ENCODE assay signal across 1 cellular context in the genomic region with DNA sequence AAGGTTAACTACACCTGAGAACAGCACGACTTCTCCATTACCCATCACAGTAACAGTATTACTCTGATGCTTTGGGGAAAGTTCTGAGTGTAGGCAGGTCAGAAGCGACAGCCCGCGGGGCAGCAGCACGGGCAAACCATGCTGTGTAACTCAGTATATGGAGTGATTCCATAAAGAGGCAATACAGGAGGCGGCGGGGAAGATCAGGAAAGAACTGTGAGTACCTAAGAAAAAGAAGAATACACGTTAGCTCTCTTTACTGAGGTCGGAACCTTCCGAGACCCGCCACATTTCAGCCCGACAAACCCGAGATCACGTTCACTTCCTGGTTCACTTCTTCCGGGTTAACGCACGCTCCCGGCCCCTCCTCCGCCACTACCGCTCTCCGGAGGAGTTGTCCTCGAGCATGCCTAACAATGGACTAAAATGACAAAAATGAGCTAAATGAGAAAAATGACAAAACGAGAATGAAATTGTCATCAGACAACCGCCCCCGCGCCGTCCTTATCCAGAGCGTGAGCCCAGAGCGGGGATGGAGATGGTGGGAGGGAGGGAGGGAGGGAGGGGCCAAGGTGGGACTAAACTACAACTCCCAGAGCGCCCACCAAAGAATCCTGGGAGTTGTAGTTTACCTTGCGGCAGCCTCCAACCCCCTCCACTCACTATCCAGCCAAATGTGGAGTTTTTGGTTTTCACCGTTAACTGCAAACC.
TF ChIP-seq lines count a peak whose summit lies in the region.

TSS of gene MTRF1 (minus strand) at position 316 of the 711 bp plus-strand sequence. CDS start 2,669 bp downstream, outside the sequence.

TF ChIP-seq in HepG2, 621 proteins besides CTCF, POLR2A, EP300 and RAD21 (continued from another document and continues in another):
- TF ChIP-seq KAT2B (IDR thresholded peaks at IDR 0.05; ENCODE audit: borderline replicate concordance, low read depth, low read length) (no peak), KAT8 (CRISPR knock-in tag; IDR thresholded peaks at IDR 0.05) (peak; percentile 94), ZNF816 (CRISPR knock-in tag; IDR thresholded peaks at IDR 0.05; ENCODE audit: borderline replicate concordance) (no peak), ZNF558 (CRISPR knock-in tag; IDR thresholded peaks at IDR 0.05; ENCODE audit: borderline replicate concordance) (no peak), NBN (conservative IDR thresholded peaks at IDR 0.05) (no peak), ZNF883 (CRISPR knock-in tag; IDR thresholded peaks at IDR 0.05; ENCODE audit: not compliant biosample characterization) (no peak), NR2F2 (IDR thresholded peaks at IDR 0.05; ENCODE audit: borderline replicate concordance, low read depth) (no peak), RBFOX2 (IDR thresholded peaks at IDR 0.05; ENCODE audit: low read depth, low read length) (no peak), TP53 (CRISPR knock-in tag; conservative IDR thresholded peaks at IDR 0.05) (no peak), SIN3B (IDR thresholded peaks at IDR 0.05; ENCODE audit: low read length) (peak; percentile 75; the same call in 1 of the 2 replicates), ZBTB38 (CRISPR knock-in tag; IDR thresholded peaks at IDR 0.05) (0 out of 2 replicates have a peak, but pooled peaks have one; percentile 30), GABPB1 (CRISPR knock-in tag; IDR thresholded peaks at IDR 0.05) (peak; percentile 97), ZNF672 (CRISPR knock-in tag; IDR thresholded peaks at IDR 0.05) (no peak), GATA4 (IDR thresholded peaks at IDR 0.05; ENCODE audit: borderline replicate concordance, low read depth) (no peak), ZC3H4 (CRISPR knock-in tag; IDR thresholded peaks at IDR 0.05; ENCODE audit: borderline replicate concordance) (no peak), HDAC1 (CRISPR knock-in tag; IDR thresholded peaks at IDR 0.05) (peak; percentile 71), NFATC3 (CRISPR knock-in tag; IDR thresholded peaks at IDR 0.05) (no peak), SUZ12 (IDR thresholded peaks at IDR 0.05; ENCODE audit: low read depth, low read length) (peak; percentile 58), RXRA (CRISPR knock-in tag; IDR thresholded peaks at IDR 0.05) (peak; percentile 50; the same call in 1 of the 2 replicates), SMARCE1 (IDR thresholded peaks at IDR 0.05; ENCODE audit: borderline replicate concordance) (no peak), TSC22D2 (CRISPR knock-in tag; IDR thresholded peaks at IDR 0.05; ENCODE audit: borderline replicate concordance) (peak; percentile 59; the same call in 1 of the 2 replicates), REXO4 (CRISPR knock-in tag; IDR thresholded peaks at IDR 0.05; ENCODE audit: borderline replicate concordance) (no peak), ZNF788 (CRISPR knock-in tag; IDR thresholded peaks at IDR 0.05; ENCODE audit: borderline replicate concordance) (peak; percentile 52; the same call in 1 of the 2 replicates), SIX1 (CRISPR knock-in tag; IDR thresholded peaks at IDR 0.05; ENCODE audit: borderline replicate concordance) (no peak), PRMT3 (CRISPR knock-in tag; IDR thresholded peaks at IDR 0.05; ENCODE audit: borderline replicate concordance, low read depth) (no peak), ZNF260 (CRISPR knock-in tag; IDR thresholded peaks at IDR 0.05; ENCODE audit: borderline replicate concordance, low read depth) (no peak), HDAC2 (CRISPR knock-in tag; IDR thresholded peaks at IDR 0.05) (peak; percentile 46; the same call in 1 of the 2 replicates), KMT2A (CRISPR knock-in tag; IDR thresholded peaks at IDR 0.05) (peak; percentile 69), LCORL (IDR thresholded peaks at IDR 0.05) (no peak), LCORL (CRISPR knock-in tag; IDR thresholded peaks at IDR 0.05) (no peak), RBAK (CRISPR knock-in tag; IDR thresholded peaks at IDR 0.05) (no peak), ZSCAN9 (CRISPR knock-in tag; IDR thresholded peaks at IDR 0.05; ENCODE audit: borderline replicate concordance) (0 out of 2 replicates have a peak, but pooled peaks have one; percentile 40), KDM5A (IDR thresholded peaks at IDR 0.05; ENCODE audit: borderline replicate concordance, low read length) (peak; percentile 96), IRX3 (CRISPR knock-in tag; IDR thresholded peaks at IDR 0.05; ENCODE audit: borderline replicate concordance, low read depth) (no peak), ZKSCAN1 (IDR thresholded peaks at IDR 0.05; ENCODE audit: low read length) (no peak), MTF1 (CRISPR knock-in tag; IDR thresholded peaks at IDR 0.05) (no peak)
- TF ChIP-seq, protein P1, sequence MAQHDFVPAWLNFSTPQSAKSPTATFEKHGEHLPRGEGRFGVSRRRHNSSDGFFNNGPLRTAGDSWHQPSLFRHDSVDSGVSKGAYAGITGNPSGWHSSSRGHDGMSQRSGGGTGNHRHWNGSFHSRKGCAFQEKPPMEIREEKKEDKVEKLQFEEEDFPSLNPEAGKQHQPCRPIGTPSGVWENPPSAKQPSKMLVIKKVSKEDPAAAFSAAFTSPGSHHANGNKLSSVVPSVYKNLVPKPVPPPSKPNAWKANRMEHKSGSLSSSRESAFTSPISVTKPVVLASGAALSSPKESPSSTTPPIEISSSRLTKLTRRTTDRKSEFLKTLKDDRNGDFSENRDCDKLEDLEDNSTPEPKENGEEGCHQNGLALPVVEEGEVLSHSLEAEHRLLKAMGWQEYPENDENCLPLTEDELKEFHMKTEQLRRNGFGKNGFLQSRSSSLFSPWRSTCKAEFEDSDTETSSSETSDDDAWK (CRISPR knock-in tag; IDR thresholded peaks at IDR 0.05) = no peak
- TF ChIP-seq, protein P2, sequence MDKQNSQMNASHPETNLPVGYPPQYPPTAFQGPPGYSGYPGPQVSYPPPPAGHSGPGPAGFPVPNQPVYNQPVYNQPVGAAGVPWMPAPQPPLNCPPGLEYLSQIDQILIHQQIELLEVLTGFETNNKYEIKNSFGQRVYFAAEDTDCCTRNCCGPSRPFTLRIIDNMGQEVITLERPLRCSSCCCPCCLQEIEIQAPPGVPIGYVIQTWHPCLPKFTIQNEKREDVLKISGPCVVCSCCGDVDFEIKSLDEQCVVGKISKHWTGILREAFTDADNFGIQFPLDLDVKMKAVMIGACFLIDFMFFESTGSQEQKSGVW (CRISPR knock-in tag; IDR thresholded peaks at IDR 0.05; ENCODE audit: borderline replicate concordance) = no peak
- TF ChIP-seq, protein P3, sequence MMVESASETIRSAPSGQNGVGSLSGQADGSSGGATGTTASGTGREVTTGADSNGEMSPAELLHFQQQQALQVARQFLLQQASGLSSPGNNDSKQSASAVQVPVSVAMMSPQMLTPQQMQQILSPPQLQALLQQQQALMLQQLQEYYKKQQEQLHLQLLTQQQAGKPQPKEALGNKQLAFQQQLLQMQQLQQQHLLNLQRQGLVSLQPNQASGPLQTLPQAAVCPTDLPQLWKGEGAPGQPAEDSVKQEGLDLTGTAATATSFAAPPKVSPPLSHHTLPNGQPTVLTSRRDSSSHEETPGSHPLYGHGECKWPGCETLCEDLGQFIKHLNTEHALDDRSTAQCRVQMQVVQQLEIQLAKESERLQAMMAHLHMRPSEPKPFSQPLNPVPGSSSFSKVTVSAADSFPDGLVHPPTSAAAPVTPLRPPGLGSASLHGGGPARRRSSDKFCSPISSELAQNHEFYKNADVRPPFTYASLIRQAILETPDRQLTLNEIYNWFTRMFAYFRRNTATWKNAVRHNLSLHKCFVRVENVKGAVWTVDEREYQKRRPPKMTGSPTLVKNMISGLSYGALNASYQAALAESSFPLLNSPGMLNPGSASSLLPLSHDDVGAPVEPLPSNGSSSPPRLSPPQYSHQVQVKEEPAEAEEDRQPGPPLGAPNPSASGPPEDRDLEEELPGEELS (CRISPR knock-in tag; IDR thresholded peaks at IDR 0.05) = no peak
- TF ChIP-seq, protein P4, sequence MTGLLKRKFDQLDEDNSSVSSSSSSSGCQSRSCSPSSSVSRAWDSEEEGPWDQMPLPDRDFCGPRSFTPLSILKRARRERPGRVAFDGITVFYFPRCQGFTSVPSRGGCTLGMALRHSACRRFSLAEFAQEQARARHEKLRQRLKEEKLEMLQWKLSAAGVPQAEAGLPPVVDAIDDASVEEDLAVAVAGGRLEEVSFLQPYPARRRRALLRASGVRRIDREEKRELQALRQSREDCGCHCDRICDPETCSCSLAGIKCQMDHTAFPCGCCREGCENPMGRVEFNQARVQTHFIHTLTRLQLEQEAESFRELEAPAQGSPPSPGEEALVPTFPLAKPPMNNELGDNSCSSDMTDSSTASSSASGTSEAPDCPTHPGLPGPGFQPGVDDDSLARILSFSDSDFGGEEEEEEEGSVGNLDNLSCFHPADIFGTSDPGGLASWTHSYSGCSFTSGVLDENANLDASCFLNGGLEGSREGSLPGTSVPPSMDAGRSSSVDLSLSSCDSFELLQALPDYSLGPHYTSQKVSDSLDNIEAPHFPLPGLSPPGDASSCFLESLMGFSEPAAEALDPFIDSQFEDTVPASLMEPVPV (CRISPR knock-in tag; IDR thresholded peaks at IDR 0.05) = no peak
- TF ChIP-seq, protein P5, sequence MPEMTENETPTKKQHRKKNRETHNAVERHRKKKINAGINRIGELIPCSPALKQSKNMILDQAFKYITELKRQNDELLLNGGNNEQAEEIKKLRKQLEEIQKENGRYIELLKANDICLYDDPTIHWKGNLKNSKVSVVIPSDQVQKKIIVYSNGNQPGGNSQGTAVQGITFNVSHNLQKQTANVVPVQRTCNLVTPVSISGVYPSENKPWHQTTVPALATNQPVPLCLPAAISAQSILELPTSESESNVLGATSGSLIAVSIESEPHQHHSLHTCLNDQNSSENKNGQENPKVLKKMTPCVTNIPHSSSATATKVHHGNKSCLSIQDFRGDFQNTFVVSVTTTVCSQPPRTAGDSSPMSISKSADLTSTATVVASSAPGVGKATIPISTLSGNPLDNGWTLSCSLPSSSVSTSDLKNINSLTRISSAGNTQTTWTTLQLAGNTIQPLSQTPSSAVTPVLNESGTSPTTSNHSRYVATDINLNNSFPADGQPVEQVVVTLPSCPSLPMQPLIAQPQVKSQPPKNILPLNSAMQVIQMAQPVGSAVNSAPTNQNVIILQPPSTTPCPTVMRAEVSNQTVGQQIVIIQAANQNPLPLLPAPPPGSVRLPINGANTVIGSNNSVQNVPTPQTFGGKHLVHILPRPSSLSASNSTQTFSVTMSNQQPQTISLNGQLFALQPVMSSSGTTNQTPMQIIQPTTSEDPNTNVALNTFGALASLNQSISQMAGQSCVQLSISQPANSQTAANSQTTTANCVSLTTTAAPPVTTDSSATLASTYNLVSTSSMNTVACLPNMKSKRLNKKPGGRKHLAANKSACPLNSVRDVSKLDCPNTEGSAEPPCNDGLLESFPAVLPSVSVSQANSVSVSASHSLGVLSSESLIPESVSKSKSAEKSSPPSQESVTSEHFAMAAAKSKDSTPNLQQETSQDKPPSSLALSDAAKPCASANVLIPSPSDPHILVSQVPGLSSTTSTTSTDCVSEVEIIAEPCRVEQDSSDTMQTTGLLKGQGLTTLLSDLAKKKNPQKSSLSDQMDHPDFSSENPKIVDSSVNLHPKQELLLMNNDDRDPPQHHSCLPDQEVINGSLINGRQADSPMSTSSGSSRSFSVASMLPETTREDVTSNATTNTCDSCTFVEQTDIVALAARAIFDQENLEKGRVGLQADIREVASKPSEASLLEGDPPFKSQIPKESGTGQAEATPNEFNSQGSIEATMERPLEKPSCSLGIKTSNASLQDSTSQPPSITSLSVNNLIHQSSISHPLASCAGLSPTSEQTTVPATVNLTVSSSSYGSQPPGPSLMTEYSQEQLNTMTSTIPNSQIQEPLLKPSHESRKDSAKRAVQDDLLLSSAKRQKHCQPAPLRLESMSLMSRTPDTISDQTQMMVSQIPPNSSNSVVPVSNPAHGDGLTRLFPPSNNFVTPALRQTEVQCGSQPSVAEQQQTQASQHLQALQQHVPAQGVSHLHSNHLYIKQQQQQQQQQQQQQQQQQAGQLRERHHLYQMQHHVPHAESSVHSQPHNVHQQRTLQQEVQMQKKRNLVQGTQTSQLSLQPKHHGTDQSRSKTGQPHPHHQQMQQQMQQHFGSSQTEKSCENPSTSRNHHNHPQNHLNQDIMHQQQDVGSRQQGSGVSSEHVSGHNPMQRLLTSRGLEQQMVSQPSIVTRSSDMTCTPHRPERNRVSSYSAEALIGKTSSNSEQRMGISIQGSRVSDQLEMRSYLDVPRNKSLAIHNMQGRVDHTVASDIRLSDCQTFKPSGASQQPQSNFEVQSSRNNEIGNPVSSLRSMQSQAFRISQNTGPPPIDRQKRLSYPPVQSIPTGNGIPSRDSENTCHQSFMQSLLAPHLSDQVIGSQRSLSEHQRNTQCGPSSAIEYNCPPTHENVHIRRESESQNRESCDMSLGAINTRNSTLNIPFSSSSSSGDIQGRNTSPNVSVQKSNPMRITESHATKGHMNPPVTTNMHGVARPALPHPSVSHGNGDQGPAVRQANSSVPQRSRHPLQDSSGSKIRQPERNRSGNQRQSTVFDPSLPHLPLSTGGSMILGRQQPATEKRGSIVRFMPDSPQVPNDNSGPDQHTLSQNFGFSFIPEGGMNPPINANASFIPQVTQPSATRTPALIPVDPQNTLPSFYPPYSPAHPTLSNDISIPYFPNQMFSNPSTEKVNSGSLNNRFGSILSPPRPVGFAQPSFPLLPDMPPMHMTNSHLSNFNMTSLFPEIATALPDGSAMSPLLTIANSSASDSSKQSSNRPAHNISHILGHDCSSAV (CRISPR knock-in tag; IDR thresholded peaks at IDR 0.05; ENCODE audit: borderline replicate concordance) = no peak
- TF ChIP-seq, protein P6, sequence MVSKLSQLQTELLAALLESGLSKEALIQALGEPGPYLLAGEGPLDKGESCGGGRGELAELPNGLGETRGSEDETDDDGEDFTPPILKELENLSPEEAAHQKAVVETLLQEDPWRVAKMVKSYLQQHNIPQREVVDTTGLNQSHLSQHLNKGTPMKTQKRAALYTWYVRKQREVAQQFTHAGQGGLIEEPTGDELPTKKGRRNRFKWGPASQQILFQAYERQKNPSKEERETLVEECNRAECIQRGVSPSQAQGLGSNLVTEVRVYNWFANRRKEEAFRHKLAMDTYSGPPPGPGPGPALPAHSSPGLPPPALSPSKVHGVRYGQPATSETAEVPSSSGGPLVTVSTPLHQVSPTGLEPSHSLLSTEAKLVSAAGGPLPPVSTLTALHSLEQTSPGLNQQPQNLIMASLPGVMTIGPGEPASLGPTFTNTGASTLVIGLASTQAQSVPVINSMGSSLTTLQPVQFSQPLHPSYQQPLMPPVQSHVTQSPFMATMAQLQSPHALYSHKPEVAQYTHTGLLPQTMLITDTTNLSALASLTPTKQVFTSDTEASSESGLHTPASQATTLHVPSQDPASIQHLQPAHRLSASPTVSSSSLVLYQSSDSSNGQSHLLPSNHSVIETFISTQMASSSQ (IDR thresholded peaks at IDR 0.05; ENCODE audit: low read depth) = no peak
- TF ChIP-seq, protein P6 (CRISPR knock-in tag; IDR thresholded peaks at IDR 0.05; ENCODE audit: borderline replicate concordance) = no peak; the same call in 1 of the 2 replicates
